7 cellular contexts compared by ENCODE assay signal in genomic region chr13:24746618-24747247, GRCh38. TPM values are rescaled to one million over a fixed set of nuclear protein-coding genes. Genes with fewer than 3 reads are reported as not detected.
A peak's percentile ranks its signal among the peaks of the same experiment; 100 is the strongest.
DNase-seq lines count a peak whose midpoint lies in the region; ATAC-seq and TF ChIP-seq lines count a peak whose summit lies in the region.

No MANE protein-coding gene starts in this region.

- H3K9me3 ChIP-seq in T-helper 17 cell (ENCODE audit: control insufficient read depth, low read length, poor library complexity, severe bottlenecking) (no peaks in the 10 kb centered on the region), hepatocyte (ENCODE audit: low read depth) (no peaks in the 10 kb centered on the region), smooth muscle cell (replicated peaks; ENCODE audit: low read depth) (no peaks in the 10 kb centered on the region)

- peaks cover 54% of the 10 kb centered on the region for H3K27me3 Mint-ChIP-seq in T-helper 17 cell

- H3K27me3 ChIP-seq in hepatocyte (peaks cover 89% of the 10 kb centered on the region), smooth muscle cell (ENCODE audit: low read depth) (peaks cover 87% of the 10 kb centered on the region)

- no peak for TF ChIP-seq CTCF in GM13976 (IDR thresholded peaks at IDR 0.05; ENCODE audit: borderline replicate concordance, control extremely low read depth, extremely low read depth, insufficient read depth, missing control alignments)
- TF ChIP-seq CTCF in hepatocyte (IDR thresholded peaks at IDR 0.05; ENCODE audit: poor library complexity), result peak; percentile 20
- no peak for TF ChIP-seq CTCF in smooth muscle cell (IDR thresholded peaks at IDR 0.05; ENCODE audit: borderline replicate concordance, insufficient read depth, poor library complexity, severe bottlenecking)

- H3K36me3 ChIP-seq in hepatocyte (replicated peaks; ENCODE audit: insufficient read depth, low read depth), result no peaks in the 10 kb centered on the region
- H3K36me3 ChIP-seq in smooth muscle cell (ENCODE audit: low read depth), result no peaks in the 10 kb centered on the region

- no peaks in the 10 kb centered on the region for H3F3A ChIP-seq in smooth muscle cell (ENCODE audit: low read depth)

- no peak for ATAC-seq in T-helper 17 cell

- peak overlapping the region; percentile 45 for H2AFZ ChIP-seq in hepatocyte
- peak overlapping the region; percentile 37 for H2AFZ ChIP-seq in smooth muscle cell (ENCODE audit: low read depth)

- 1% methylated on average over 52 of the region's 56 CpGs for whole genome bisulfite sequencing in hepatocyte (ENCODE audit: low lambda C conversion rate, missing lambda C conversion rate)
- under 1% methylated on average over 27 of the region's 56 CpGs for WGBS in smooth muscle cell (ENCODE audit: low lambda C conversion rate)

- H3K4me3 Mint-ChIP-seq in T-helper 17 cell, result peak overlapping the region; percentile 75

- no peak overlapping the region for H3K27ac Mint-ChIP-seq in T-helper 17 cell

- H3K27ac ChIP-seq in hepatocyte (no peak overlapping the region), smooth muscle cell (ENCODE audit: low read depth) (no peak overlapping the region)

- peak; percentile 62 for DNase-seq in GM13976 (ENCODE audit: low spot score)
- DNase-seq in T-helper 17 cell, result no peak
- peak; percentile 39 for DNase-seq in hepatocyte (ENCODE audit: low spot score)
- DNase-seq in smooth muscle cell (lab: John Stamatoyannopoulos, UW; ENCODE audit: unreplicated experiment), result no peak
- no peak for DNase-seq in NCI-H2171 (lab: John Stamatoyannopoulos, UW)
- no peak for DNase-seq in stimulated activated CD4-positive, alpha-beta T cell treated with anti-CD3 and anti-CD28 coated beads, Interleukin-4, amount 100 ng/mL, for 1 hour
- no peak for DNase-seq in SHP77 treated with DMSO at 0.1 percent for 48 hours (lab: John Stamatoyannopoulos, UW)

- H3K9me2 ChIP-seq in hepatocyte (replicated peaks; ENCODE audit: insufficient read depth), result no peaks in the 10 kb centered on the region

- H3K4me2 ChIP-seq in hepatocyte (peak overlapping the region; percentile 95), smooth muscle cell (peak overlapping the region; percentile 92)

- in situ Hi-C loops in GM13976 (cut with MboI; ENCODE audit: low sequenced_read_pairs, unreplicated experiment), result loop anchor here (25.0 kb wide), 1 partner anchor 241 kb away; no protein-coding TSS in a partner anchor

- H3K36me3 Mint-ChIP-seq in T-helper 17 cell (ENCODE audit: low read depth), result peaks cover 4% of the 10 kb centered on the region

- no peaks in the 10 kb centered on the region for H4K20me1 ChIP-seq in hepatocyte (ENCODE audit: insufficient read depth, poor library complexity, severe bottlenecking)
- no peaks in the 10 kb centered on the region for H4K20me1 ChIP-seq in smooth muscle cell (ENCODE audit: low read depth)

- H3K4me1 Mint-ChIP-seq in T-helper 17 cell, result peaks cover 8% of the 10 kb centered on the region

- H3K79me2 ChIP-seq in hepatocyte (no peaks in the 10 kb centered on the region), smooth muscle cell (ENCODE audit: low read depth) (no peaks in the 10 kb centered on the region)

- no peak overlapping the region for H3K9ac ChIP-seq in smooth muscle cell (ENCODE audit: low read depth)

- peak overlapping the region; percentile 45 for H3K4me3 ChIP-seq in hepatocyte
- peak overlapping the region; percentile 51 for H3K4me3 ChIP-seq in smooth muscle cell

- H3K4me1 ChIP-seq in hepatocyte (ENCODE audit: insufficient read depth) (peaks cover 17% of the 10 kb centered on the region), smooth muscle cell (ENCODE audit: low read depth) (peaks cover 13% of the 10 kb centered on the region)

RNA-seq across cellular contexts. Expression of gene RNF17, which starts 17.2 kb away (rescaled TPM):
- total RNA-seq in T-helper 17 cell (1 to 10 TPM in 1 of 2 donors, under 1 TPM in 1; 0.50 to 1.1 TPM), hepatocyte (not detected in 2 replicates), smooth muscle cell (not detected in 2 replicates)
- polyA plus RNA-seq in hepatocyte (not detected in 2 replicates), smooth muscle cell (not detected in 2 replicates)

Comparison
In these comparisons a context has a peak if more than half of its experiments do, and no peak if none do; other contexts are left out.
1. DNase-seq: peak in GM13976 (single experiment) and hepatocyte (single experiment); none in T-helper 17 cell (0 of 3), smooth muscle cell (single experiment), NCI-H2171 (single experiment), stimulated activated CD4-positive, alpha-beta T cell treated with anti-CD3 and anti-CD28 coated beads, Interleukin-4, amount 100 ng/mL, for 1 hour (single experiment) and SHP77 treated with DMSO at 0.1 percent for 48 hours (single experiment).